Comparison of ENCODE assay signal across 21 cellular contexts in the genomic region with DNA sequence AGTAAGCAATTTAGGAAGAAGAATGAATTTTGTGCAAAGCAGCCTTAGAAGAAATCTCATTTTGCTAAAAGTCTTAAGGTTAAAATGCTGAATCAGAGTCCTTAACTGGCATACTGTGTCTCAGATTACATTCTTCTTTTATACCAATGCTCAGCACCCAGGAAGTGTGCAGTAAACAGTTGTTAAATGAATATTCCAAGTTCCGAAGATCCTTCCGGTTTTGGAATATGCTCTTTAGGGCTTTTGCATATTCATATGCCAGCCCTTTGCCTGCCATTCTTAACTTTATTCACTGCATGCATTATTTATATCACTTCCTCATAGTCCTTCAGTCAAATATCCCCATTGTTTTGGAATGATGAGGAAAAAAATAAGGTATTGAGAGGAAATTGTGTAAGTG.
DNase-seq lines count a peak whose midpoint lies in the region; ATAC-seq, FAIRE-seq and TF ChIP-seq lines count a peak whose summit lies in the region.
"Had no signal": no experiment of that assay in that cellular context is flagged by ENCODE, and none has a peak within 500 bp of the region (broad histone marks: within the 10 kb centered on the region; RNA-seq: fewer than 3 reads in every experiment).

No MANE protein-coding gene starts in this region.

- no peaks in the 10 kb centered on the region for H3K79me2 ChIP-seq in astrocyte (ENCODE audit: insufficient read depth, low read length)

- peaks cover 38% of the 10 kb centered on the region for H3K4me1 ChIP-seq in A549
- H3K4me1 ChIP-seq in astrocyte (ENCODE audit: insufficient read depth, low read length), result peaks cover 13% of the 10 kb centered on the region
- H3K4me1 ChIP-seq in colonic mucosa, result no peaks in the 10 kb centered on the region

- intact Hi-C loops in CD4-positive, alpha-beta T cell (cut with DNase I, micrococcal nuclease), result no loop called here
- intact Hi-C loops in colonic mucosa (cut with DNase I), result no loop called here

- H3K4me3 Mint-ChIP-seq in astrocyte (ENCODE audit: unreplicated experiment), result no peak overlapping the region
- H3K4me3 Mint-ChIP-seq in CD4-positive, alpha-beta T cell, result no peak overlapping the region
- H3K4me3 Mint-ChIP-seq: activated naive CD8-positive, alpha-beta T cell; stimulated activated naive B cell treated with anti-CD40 and anti-IgM and Interleukin-4, amounts not matched to agents 10 μg/mL and 1 μg/mL and 100 μg/mL, for 72 hours had no signal

- DNase-seq in A549 (ENCODE audit: low read depth in 1 of 2, low spot score in 1 of 2) (no peak), HTR-8/SVneo (ENCODE audit: insufficient read length, low spot score) (peak; percentile 19), astrocyte (ENCODE audit: low read depth) (peak; percentile 34), NOMO-1 treated with dmso at 0.1 percent for 144 hours (lab: John Stamatoyannopoulos, UW; ENCODE audit: unreplicated experiment) (no peak), colonic mucosa (no peak)
- no peak for DNase-seq in activated CD8-positive, alpha-beta memory T cell treated with anti-CD3 and anti-CD28 coated beads, Interleukin-2, amount 50 U/mL, for 48 hours
- no peak for DNase-seq in CD4-positive, alpha-beta T cell
- DNase-seq: activated CD4-positive, alpha-beta T cell treated with anti-CD3 and anti-CD28 coated beads, Interleukin-2, amount 50 U/mL, for 1 hour; activated T-cell treated with anti-CD3 and anti-CD28 coated beads, Interleukin-2, amount 50 U/mL, for 1 hour; COR-L47; KBM-7; kidney; mucosa of descending colon; NCI-H1417; NCI-H2227 treated with DMSO at 0.1 percent for 48 hours; nucleus accumbens; stimulated activated naive B cell treated with anti-CD40 and anti-IgM and Interleukin-4, amounts not matched to agents 10 μg/mL and 1 μg/mL and 100 μg/mL, for 72 hours; transverse colon had no signal

- no peak for TF ChIP-seq EP300 in A549 (IDR thresholded peaks at IDR 0.05)

- H3K4me1 Mint-ChIP-seq in astrocyte (ENCODE audit: low read depth, unreplicated experiment), result peaks cover 16% of the 10 kb centered on the region
- no peaks in the 10 kb centered on the region for H3K4me1 Mint-ChIP-seq in CD4-positive, alpha-beta T cell (ENCODE audit: low read depth)

- 16% methylated on average over 2 of the region's 2 CpGs for WGBS in A549 (ENCODE audit: missing lambda C conversion rate)

- peak in 1 of 2 experiments; percentile 61; a peak in 3 of 6 replicates for ATAC-seq in A549
- ATAC-seq in CD4-positive, alpha-beta T cell (ENCODE audit: poor library complexity), result no peak
- ATAC-seq: mucosa of descending colon; stimulated activated naive B cell treated with anti-CD40 and anti-IgM and Interleukin-4, amounts not matched to agents 10 μg/mL and 1 μg/mL and 100 μg/mL, for 72 hours had no signal

- CTCF ChIA-PET in A549 (lab: Yijun Ruan, JAX), result no interaction called here
- CTCF ChIA-PET in CD4-positive, alpha-beta T cell (lab: Charles Lee), result no interaction called here

- H3K27me3 Mint-ChIP-seq in astrocyte (ENCODE audit: low read depth, unreplicated experiment), result no peaks in the 10 kb centered on the region
- H3K27me3 Mint-ChIP-seq in CD4-positive, alpha-beta T cell, result no peaks in the 10 kb centered on the region
- H3K27me3 Mint-ChIP-seq: activated naive CD8-positive, alpha-beta T cell; stimulated activated naive B cell treated with anti-CD40 and anti-IgM and Interleukin-4, amounts not matched to agents 10 μg/mL and 1 μg/mL and 100 μg/mL, for 72 hours had no signal

- H3K4me2 ChIP-seq in A549 (peak overlapping the region; percentile 62), astrocyte (ENCODE audit: low read length) (peak overlapping the region; percentile 29)

- no peak for TF ChIP-seq RAD21 in A549 (conservative IDR thresholded peaks at IDR 0.05 in 1 of 2, IDR thresholded peaks at IDR 0.05 in 1 of 2)

- no peaks in the 10 kb centered on the region for H3K9me3 ChIP-seq in A549
- no peaks in the 10 kb centered on the region for H3K9me3 ChIP-seq in astrocyte (ENCODE audit: insufficient read depth, low read depth, low read length)
- no peaks in the 10 kb centered on the region for H3K9me3 ChIP-seq in CD4-positive, alpha-beta T cell (ENCODE audit: control insufficient read depth, low read length)
- H3K9me3 ChIP-seq in colonic mucosa, result no peaks in the 10 kb centered on the region
- H3K9me3 ChIP-seq: mucosa of descending colon, transverse colon had no signal

- no peak for TF ChIP-seq POLR2A in A549 (IDR thresholded peaks at IDR 0.05; ENCODE audit: low read length)

- H4K20me1 ChIP-seq in astrocyte (ENCODE audit: insufficient read depth, low read length), result no peaks in the 10 kb centered on the region

- no peaks in the 10 kb centered on the region for H3K36me3 Mint-ChIP-seq in astrocyte (ENCODE audit: low read depth, unreplicated experiment)
- H3K36me3 Mint-ChIP-seq in CD4-positive, alpha-beta T cell (ENCODE audit: low read depth), result peaks cover 3% of the 10 kb centered on the region

- H3K9me3 Mint-ChIP-seq in astrocyte (ENCODE audit: unreplicated experiment), result no peaks in the 10 kb centered on the region
- no peaks in the 10 kb centered on the region for H3K9me3 Mint-ChIP-seq in CD4-positive, alpha-beta T cell
- H3K9me3 Mint-ChIP-seq: stimulated activated naive B cell treated with anti-CD40 and anti-IgM and Interleukin-4, amounts not matched to agents 10 μg/mL and 1 μg/mL and 100 μg/mL, for 72 hours had no signal

- POLR2A ChIA-PET in A549 (lab: Yijun Ruan, JAX), result no interaction called here
- POLR2A ChIA-PET in CD4-positive, alpha-beta T cell (lab: Charles Lee), result no interaction called here

- H3K4me3 ChIP-seq in A549 (no peak overlapping the region), astrocyte (ENCODE audit: insufficient read depth, low read depth, low read length) (no peak overlapping the region), colonic mucosa (no peak overlapping the region)
- H3K4me3 ChIP-seq: mucosa of descending colon, transverse colon had no signal

- H3K9ac ChIP-seq in astrocyte (ENCODE audit: low read length) (no peak overlapping the region), colonic mucosa (ENCODE audit: low read depth in 2 of 2, low read length in 2 of 2) (no peak overlapping the region)

- no peak for TF ChIP-seq CTCF in A549 (IDR thresholded peaks at IDR 0.05)
- TF ChIP-seq CTCF in astrocyte (IDR thresholded peaks at IDR 0.05; ENCODE audit: insufficient read depth, low read depth, low read length), result no peak
- no peak for TF ChIP-seq CTCF in CD4-positive, alpha-beta T cell (IDR thresholded peaks at IDR 0.05)
- no peak for TF ChIP-seq CTCF in colonic mucosa (IDR thresholded peaks at IDR 0.05)

- H3K27me3 ChIP-seq in astrocyte (ENCODE audit: insufficient read depth, low read length) (no peaks in the 10 kb centered on the region), colonic mucosa (no peaks in the 10 kb centered on the region)
- H3K27me3 ChIP-seq in CD4-positive, alpha-beta T cell (ENCODE audit: control insufficient read depth, insufficient read depth, low read length), result no peaks in the 10 kb centered on the region
- H3K27me3 ChIP-seq: transverse colon had no signal

- no peak overlapping the region for H3K27ac Mint-ChIP-seq in astrocyte (ENCODE audit: unreplicated experiment)
- no peak overlapping the region for H3K27ac Mint-ChIP-seq in CD4-positive, alpha-beta T cell
- H3K27ac Mint-ChIP-seq: activated naive CD8-positive, alpha-beta T cell; stimulated activated naive B cell treated with anti-CD40 and anti-IgM and Interleukin-4, amounts not matched to agents 10 μg/mL and 1 μg/mL and 100 μg/mL, for 72 hours had no signal

- no peak overlapping the region for H2AFZ ChIP-seq in astrocyte (ENCODE audit: low read depth, low read length)

- FAIRE-seq in A549 (lab: Jason Lieb, UNC) (no peak), HTR-8/SVneo (lab: Jason Lieb, UNC) (no peak), astrocyte (lab: Jason Lieb, UNC) (peak; percentile 9), islet of Langerhans (lab: Jason Lieb, UNC) (peak; percentile 9)
- FAIRE-seq: endometrium, kidney had no signal

- H3K36me3 ChIP-seq in astrocyte (ENCODE audit: insufficient read depth, low read length) (no peaks in the 10 kb centered on the region), colonic mucosa (no peaks in the 10 kb centered on the region)
- H3K36me3 ChIP-seq: transverse colon had no signal

- H3K27ac ChIP-seq in A549 (peak overlapping the region; percentile 51 to 71; a peak in 5 of 6 replicates), astrocyte (ENCODE audit: low read depth, low read length) (peak overlapping the region; percentile 24), colonic mucosa (no peak overlapping the region)
- H3K27ac ChIP-seq in CD4-positive, alpha-beta T cell (ENCODE audit: low read depth, low read length), result no peak overlapping the region
- H3K27ac ChIP-seq: transverse colon had no signal

TF ChIP-seq in A549, 52 proteins besides CTCF, POLR2A, EP300 and RAD21:
- no peak for TF ChIP-seq RNF2 (IDR thresholded peaks at IDR 0.05; ENCODE audit: borderline replicate concordance, low read depth)
- peak; percentile 41 for TF ChIP-seq MAFK (IDR thresholded peaks at IDR 0.05; ENCODE audit: partially characterized antibody)

Comparison
In these comparisons a context has a peak if more than half of its experiments do, and no peak if none do; other contexts are left out.
1. DNase-seq: peak in HTR-8/SVneo (single experiment) and astrocyte (single experiment); none in A549 (0 of 2), NOMO-1 treated with dmso at 0.1 percent for 144 hours (single experiment), activated CD8-positive, alpha-beta memory T cell treated with anti-CD3 and anti-CD28 coated beads, Interleukin-2, amount 50 U/mL, for 48 hours (single experiment), CD4-positive, alpha-beta T cell (0 of 10) and colonic mucosa (single experiment).
2. H3K27ac ChIP-seq: peak in A549 (2 of 2) and astrocyte (single experiment); none in CD4-positive, alpha-beta T cell (single experiment) and colonic mucosa (single experiment).